In genomic region chr16:10889880-10890279, GRCh38 we compare ENCODE assay signal across 20 cellular contexts. TPM values are rescaled to one million over a fixed set of nuclear protein-coding genes. Genes with fewer than 3 reads are reported as not detected.
A peak's percentile ranks its signal among the peaks of the same experiment; 100 is the strongest.
DNase-seq lines count a peak whose midpoint lies in the region; ATAC-seq, FAIRE-seq and TF ChIP-seq lines count a peak whose summit lies in the region.
"Had no signal": no experiment of that assay in that cellular context is flagged by ENCODE, and none has a peak within 500 bp of the region (broad histone marks: within the 10 kb centered on the region; RNA-seq: fewer than 3 reads in every experiment).

No MANE protein-coding gene starts in this region.

- DNase-seq in GM12891 (ENCODE audit: insufficient read length, low spot score) (no peak), memory B cell (ENCODE audit: low spot score in 2 of 2) (no peak), GM12892 (ENCODE audit: insufficient read length) (no peak)
- no peak for DNase-seq in activated CD4-positive, alpha-beta T cell treated with anti-CD3 and anti-CD28 coated beads, Interleukin-2, amount 10 ng/mL, durations not matched to agents 7 days and 5 days
- DNase-seq: DMS 273 treated with DMSO at 0.1 percent for 48 hours; DND-41; KG1; NCI-H1105 treated with DMSO at 0.1 percent for 48 hours; NCI-H1694 treated with DMSO at 0.1 percent for 48 hours; NCI-H510A; NCI-H748 treated with DMSO at 0.1 percent for 48 hours; NK-92 treated with Interleukin-12 subunit alpha and Interleukin-12 subunit beta, amount 100 ng/mL, for 24 hours had no signal

- H3K9me3 Mint-ChIP-seq in memory B cell: no peaks in the 10 kb centered on the region
- H3K9me3 Mint-ChIP-seq in activated CD4-positive, alpha-beta T cell treated with anti-CD3 and anti-CD28 coated beads, Interleukin-2, amount 10 ng/mL, durations not matched to agents 7 days and 5 days: no peaks in the 10 kb centered on the region

- no peak for ATAC-seq in memory B cell (ENCODE audit: low read depth)
- no peak for ATAC-seq in GM18517 (IDR thresholded peaks at IDR 0.05; ENCODE audit: unreplicated experiment)
- ATAC-seq: A549 had no signal

- H3K4me3 ChIP-seq in BLaER1 (peak overlapping the region; percentile 45; the same call in 1 of the 2 replicates), OCI-LY3 (ENCODE audit: low read length) (peak overlapping the region; percentile 20)
- H3K4me3 ChIP-seq: A549 had no signal

- H3K9me3 ChIP-seq in BLaER1 (peaks cover 5% of the 10 kb centered on the region; the same call in 1 of the 2 replicates), OCI-LY3 (ENCODE audit: insufficient read depth, low read length) (no peaks in the 10 kb centered on the region)
- H3K9me3 ChIP-seq: A549 had no signal

- H3K79me2 ChIP-seq in OCI-LY3 (ENCODE audit: low read length): peaks cover 100% of the 10 kb centered on the region

- peak overlapping the region; percentile 88 for H3K27ac Mint-ChIP-seq in memory B cell
- no peak overlapping the region for H3K27ac Mint-ChIP-seq in activated CD4-positive, alpha-beta T cell treated with anti-CD3 and anti-CD28 coated beads, Interleukin-2, amount 10 ng/mL, durations not matched to agents 7 days and 5 days

- H3K36me3 ChIP-seq in BLaER1 (peaks cover 85% of the 10 kb centered on the region), OCI-LY3 (replicated peaks; ENCODE audit: low read depth, low read length) (peaks cover 74% of the 10 kb centered on the region)

- CTCF ChIA-PET in activated CD4-positive, alpha-beta T cell treated with anti-CD3 and anti-CD28 coated beads, Interleukin-2, amount 10 ng/mL, durations not matched to agents 7 days and 5 days (lab: Charles Lee): interaction anchor here (1.1 to 2.2 kb wide), 3 partner anchors 12 to 29 kb away, joined by 3 to 11 read pairs (median 6); no protein-coding TSS in a partner anchor

- peak overlapping the region; percentile 94 for H3K4me2 ChIP-seq in BLaER1
- peak overlapping the region; percentile 59 for H3K4me2 ChIP-seq in OCI-LY3 (ENCODE audit: low read length)
- H3K4me2 ChIP-seq: A549 had no signal

- H4K20me1 ChIP-seq in BLaER1 (peaks cover 90% of the 10 kb centered on the region), OCI-LY3 (ENCODE audit: insufficient read depth, low read length) (peaks cover 100% of the 10 kb centered on the region)

- H3K9ac ChIP-seq in BLaER1: peak overlapping the region; percentile 63
- peak overlapping the region; percentile 9; the same call in 1 of the 2 replicates for H3K9ac ChIP-seq in OCI-LY3 (ENCODE audit: low read length)

- H3K27me3 Mint-ChIP-seq in memory B cell: no peaks in the 10 kb centered on the region
- H3K27me3 Mint-ChIP-seq in activated CD4-positive, alpha-beta T cell treated with anti-CD3 and anti-CD28 coated beads, Interleukin-2, amount 10 ng/mL, durations not matched to agents 7 days and 5 days: peaks cover 17% of the 10 kb centered on the region

- no peak overlapping the region for H2AFZ ChIP-seq in OCI-LY3 (ENCODE audit: low read depth, low read length)

- H3K27me3 ChIP-seq in BLaER1 (no peaks in the 10 kb centered on the region), OCI-LY3 (ENCODE audit: low read depth, low read length) (no peaks in the 10 kb centered on the region)

- TF ChIP-seq CTCF in OCI-LY3 (IDR thresholded peaks at IDR 0.05; ENCODE audit: low read depth, low read length): no peak

- peaks cover 39% of the 10 kb centered on the region for H3K36me3 Mint-ChIP-seq in memory B cell
- peaks cover 10% of the 10 kb centered on the region for H3K36me3 Mint-ChIP-seq in activated CD4-positive, alpha-beta T cell treated with anti-CD3 and anti-CD28 coated beads, Interleukin-2, amount 10 ng/mL, durations not matched to agents 7 days and 5 days (ENCODE audit: low read depth)

- no peak for FAIRE-seq in GM12891 (lab: Jason Lieb, UNC)
- FAIRE-seq in GM12892 (lab: Jason Lieb, UNC): no peak
- FAIRE-seq: A549, G401.6, GM18507, H1 had no signal

- POLR2A ChIA-PET in activated CD4-positive, alpha-beta T cell treated with anti-CD3 and anti-CD28 coated beads, Interleukin-2, amount 10 ng/mL, durations not matched to agents 7 days and 5 days (lab: Charles Lee): no interaction called here

- peaks cover 74% of the 10 kb centered on the region for H3K4me1 Mint-ChIP-seq in memory B cell
- peaks cover 18% of the 10 kb centered on the region for H3K4me1 Mint-ChIP-seq in activated CD4-positive, alpha-beta T cell treated with anti-CD3 and anti-CD28 coated beads, Interleukin-2, amount 10 ng/mL, durations not matched to agents 7 days and 5 days

- H3K27ac ChIP-seq in BLaER1 (peak overlapping the region; percentile 80), OCI-LY3 (ENCODE audit: low read length) (peak overlapping the region; percentile 80)
- H3K27ac ChIP-seq: A549, C4-2B had no signal

- peak overlapping the region; percentile 93 for H3K4me3 Mint-ChIP-seq in memory B cell
- H3K4me3 Mint-ChIP-seq in activated CD4-positive, alpha-beta T cell treated with anti-CD3 and anti-CD28 coated beads, Interleukin-2, amount 10 ng/mL, durations not matched to agents 7 days and 5 days: no peak overlapping the region

- H3K4me1 ChIP-seq in BLaER1: peaks cover 100% of the 10 kb centered on the region
- peaks cover 99% of the 10 kb centered on the region for H3K4me1 ChIP-seq in OCI-LY3 (ENCODE audit: low read length)
- H3K4me1 ChIP-seq: A549 had no signal

- TF ChIP-seq POLR2A in GM12891 (IDR thresholded peaks at IDR 0.05; ENCODE audit: low read depth, low read length) (no peak), GM12892 (IDR thresholded peaks at IDR 0.05; ENCODE audit: low read depth, low read length) (no peak)

TF ChIP-seq in GM12891, 5 proteins besides CTCF, POLR2A, EP300 and RAD21:
- TF ChIP-seq SPI1 (IDR thresholded peaks at IDR 0.05; ENCODE audit: low read depth, low read length): peak; percentile 77
- TF ChIP-seq POU2F2 (IDR thresholded peaks at IDR 0.05; ENCODE audit: low read depth, low read length): no peak
- TF ChIP-seq POLR2AphosphoS5 (IDR thresholded peaks at IDR 0.05; ENCODE audit: low read depth, low read length): no peak

RNA-seq across cellular contexts. Expression of gene CIITA, which starts 12.9 kb away (rescaled TPM):
- 63.6 TPM for polyA plus RNA-seq in GM12891 (2012; ENCODE audit: low read depth, missing spikeins)
- polyA plus RNA-seq in GM12892 (2012; ENCODE audit: missing spikeins): 89.5 TPM
- total RNA-seq in activated CD4-positive, alpha-beta T cell treated with anti-CD3 and anti-CD28 coated beads, Interleukin-2, amount 10 ng/mL, durations not matched to agents 7 days and 5 days: 10 to 100 TPM; 21.5 to 24.6 TPM

RNA-seq across cellular contexts. Expression of gene DEXI, which starts 52.4 kb away (rescaled TPM):
- 8.4 TPM for polyA plus RNA-seq in GM12891 (2012; ENCODE audit: low read depth, missing spikeins)
- polyA plus RNA-seq in GM12892 (2012; ENCODE audit: missing spikeins): 8.4 TPM
- 10 to 100 TPM; 29.2 to 36.9 TPM for total RNA-seq in activated CD4-positive, alpha-beta T cell treated with anti-CD3 and anti-CD28 coated beads, Interleukin-2, amount 10 ng/mL, durations not matched to agents 7 days and 5 days

RNA-seq across cellular contexts. Expression of gene CLEC16A, which starts 54.5 kb away (rescaled TPM):
- polyA plus RNA-seq in GM12891 (2012; ENCODE audit: low read depth, missing spikeins): 12.4 TPM
- polyA plus RNA-seq in GM12892 (2012; ENCODE audit: missing spikeins): 15.4 TPM
- total RNA-seq in activated CD4-positive, alpha-beta T cell treated with anti-CD3 and anti-CD28 coated beads, Interleukin-2, amount 10 ng/mL, durations not matched to agents 7 days and 5 days: 10 to 100 TPM; 30.9 to 35.1 TPM
